In genomic region chr2:221573430-221574230, GRCh38 we compare ENCODE assay signal across 8 cellular contexts. TPM values are rescaled to one million over a fixed set of nuclear protein-coding genes. Genes with fewer than 3 reads are reported as not detected.
DNase-seq lines count a peak whose midpoint lies in the region; ATAC-seq and TF ChIP-seq lines count a peak whose summit lies in the region.

No MANE protein-coding gene starts in this region.

- no peak for TF ChIP-seq POLR2A in NB4 (IDR thresholded peaks at IDR 0.05; ENCODE audit: extremely low read depth, insufficient read length)

- no peak for DNase-seq in GM12864 (ENCODE audit: low read depth)
- DNase-seq in NB4 (ENCODE audit: low read depth), result peak; percentile 66
- peak; percentile 65 for DNase-seq in T follicular helper cell (ENCODE audit: low read depth)
- DNase-seq in amniotic epithelial cell (ENCODE audit: low read depth), result peak; percentile 68
- DNase-seq in left ventricle myocardium inferior, result peak; percentile 86
- DNase-seq in progenitor cell of endocrine pancreas (ENCODE audit: low spot score, unreplicated experiment), result peak; percentile 95
- peak; percentile 90 for DNase-seq in ureter (ENCODE audit: low spot score)

- intact Hi-C loops in left ventricle myocardium inferior (cut with micrococcal nuclease), result loop anchor here (10.0 kb wide), 1 partner anchor 469 kb away; no protein-coding TSS in a partner anchor

- peak; percentile 53 for ATAC-seq in HG02588 (IDR thresholded peaks at IDR 0.05; ENCODE audit: unreplicated experiment)

- H3K4me3 Mint-ChIP-seq in progenitor cell of endocrine pancreas (ENCODE audit: low read depth), result peak overlapping the region; percentile 98

- peak overlapping the region; percentile 93 for H3K27ac ChIP-seq in left ventricle myocardium inferior (replicated peaks)

- peaks cover 52% of the 10 kb centered on the region for H3K27me3 ChIP-seq in left ventricle myocardium inferior (ENCODE audit: low read depth)

- no peaks in the 10 kb centered on the region for H3K9me3 ChIP-seq in left ventricle myocardium inferior (replicated peaks)

- H3K4me1 Mint-ChIP-seq in progenitor cell of endocrine pancreas (ENCODE audit: low read depth), result peaks cover 26% of the 10 kb centered on the region

- H3K4me3 ChIP-seq in GM12864 (ENCODE audit: low read depth, low read length), result peak overlapping the region; percentile 36
- no peak overlapping the region for H3K4me3 ChIP-seq in NB4 (ENCODE audit: low read depth, low read length)
- H3K4me3 ChIP-seq in left ventricle myocardium inferior, result peak overlapping the region; percentile 89

- H3K4me1 ChIP-seq in left ventricle myocardium inferior, result peaks cover 50% of the 10 kb centered on the region

- peaks cover 21% of the 10 kb centered on the region for H3K27me3 Mint-ChIP-seq in progenitor cell of endocrine pancreas

- no peaks in the 10 kb centered on the region for H3K36me3 ChIP-seq in left ventricle myocardium inferior

- H3K27ac Mint-ChIP-seq in progenitor cell of endocrine pancreas, result peak overlapping the region; percentile 73

- H3K36me3 Mint-ChIP-seq in progenitor cell of endocrine pancreas (ENCODE audit: insufficient read depth), result peaks cover 1% of the 10 kb centered on the region

- H3K9me3 Mint-ChIP-seq in progenitor cell of endocrine pancreas (ENCODE audit: low read depth), result no peaks in the 10 kb centered on the region

- peak; percentile 85 for TF ChIP-seq CTCF in GM12864 (IDR thresholded peaks at IDR 0.05; ENCODE audit: low read depth, low read length, missing control alignments)
- TF ChIP-seq CTCF in NB4 (IDR thresholded peaks at IDR 0.05; ENCODE audit: low read depth, low read length), result peak; percentile 74
- TF ChIP-seq CTCF in left ventricle myocardium inferior (IDR thresholded peaks at IDR 0.05; ENCODE audit: borderline replicate concordance), result peak; percentile 98
- peak; percentile 98 for TF ChIP-seq CTCF in progenitor cell of endocrine pancreas (IDR thresholded peaks at IDR 0.05; ENCODE audit: unreplicated experiment)

RNA-seq across cellular contexts. Expression of gene EPHA4, which starts 1.5 kb away (rescaled TPM):
- total RNA-seq in left ventricle myocardium inferior (40.6 TPM), progenitor cell of endocrine pancreas (40.3 and 41.4 TPM in 2 replicates), ureter (32.6 TPM)
